In genomic region chr20:22368235-22368634, GRCh38 we compare ENCODE assay signal across 28 cellular contexts.
"Had no signal": no experiment of that assay in that cellular context is flagged by ENCODE, and none has a peak within 500 bp of the region (broad histone marks: within the 10 kb centered on the region; RNA-seq: fewer than 3 reads in every experiment).

No MANE protein-coding gene starts in this region.

- H3K4me1 ChIP-seq: adrenal gland, breast epithelium, colonic mucosa, left lung, right lobe of liver, upper lobe of right lung had no signal

- H3K27me3 ChIP-seq: adrenal gland, colonic mucosa, right lobe of liver, thyroid gland, upper lobe of right lung had no signal

- ATAC-seq: activated CD4-positive, CD25-positive, alpha-beta regulatory T cell treated with anti-CD3 and anti-CD28 coated beads, Interleukin-2, amount 50 U/mL, for 24 hours; effector memory CD8-positive, alpha-beta T cell; esophagus mucosa; left lung; right lobe of liver; upper lobe of right lung had no signal

- H3K4me1 Mint-ChIP-seq: central memory CD8-positive, alpha-beta T cell had no signal

- DNase-seq: activated naive CD4-positive, alpha-beta T cell; activated T-cell treated with anti-CD3 and anti-CD28 coated beads, Interleukin-2, amount 50 U/mL, for 24 hours; adrenal gland; colonic mucosa; dorsolateral prefrontal cortex; effector memory CD8-positive, alpha-beta T cell; glutamatergic neuron; hippocampal formation; kidney glomerular epithelial cell; left lung; mammary epithelial cell; midbrain; right lobe of liver; stimulated activated CD4-positive, alpha-beta T cell treated with anti-CD3 and anti-CD28 coated beads, Interleukin-1b, Interleukin-23, amount 100 ng/mL, for 48 hours; substantia nigra; thyroid gland; upper lobe of right lung had no signal

- H3K27ac ChIP-seq: adrenal gland, breast epithelium, colonic mucosa, dorsolateral prefrontal cortex, left lung, right lobe of liver, skin epidermis, thyroid gland, upper lobe of right lung, VCaP had no signal

- H3K4me3 Mint-ChIP-seq: activated CD4-positive, alpha-beta T cell treated with anti-CD3 and anti-CD28 coated beads, Interleukin-2, amount 10 ng/mL, durations not matched to agents 24 days and 14 days; activated naive CD8-positive, alpha-beta T cell; activated T-cell treated with anti-CD3 and anti-CD28 coated beads, Interleukin-2, amount 50 U/mL, for 24 hours; central memory CD8-positive, alpha-beta T cell; effector memory CD8-positive, alpha-beta T cell; nephron; stimulated activated naive CD8-positive, alpha-beta T cell treated with anti-CD3 and anti-CD28 coated beads, Interleukin-15, Interleukin-2, amounts not matched to agents 100 ng/mL and 50 ng/mL, for 24 hours had no signal

- H3K36me3 Mint-ChIP-seq: activated naive CD8-positive, alpha-beta T cell had no signal

- H3K4me3 ChIP-seq: adrenal gland, breast epithelium, colonic mucosa, dorsolateral prefrontal cortex, left lung, right lobe of liver, skin epidermis, thyroid gland, upper lobe of right lung had no signal

- H3K27ac Mint-ChIP-seq: activated CD4-positive, alpha-beta T cell treated with anti-CD3 and anti-CD28 coated beads, Interleukin-2, amount 10 ng/mL, durations not matched to agents 24 days and 14 days; activated naive CD8-positive, alpha-beta T cell; activated T-cell treated with anti-CD3 and anti-CD28 coated beads, Interleukin-2, amount 50 U/mL, for 24 hours; activated T-helper 2 cell treated with anti-CD3 and anti-CD28 coated beads, Interferon-gamma antibody, Interleukin-2, Interleukin-4, amounts not matched to agents 10 μg/mL and 5 μg/mL and 100 μg/mL, durations not matched to agents 14 hours and 24 hours and 36 hours; effector memory CD8-positive, alpha-beta T cell; nephron; stimulated activated naive CD8-positive, alpha-beta T cell treated with anti-CD3 and anti-CD28 coated beads, Interleukin-15, Interleukin-2, amounts not matched to agents 100 ng/mL and 50 ng/mL, for 24 hours had no signal

- H3K9me3 ChIP-seq: adrenal gland, breast epithelium, colonic mucosa, right lobe of liver, thyroid gland, upper lobe of right lung had no signal

- H3K27me3 Mint-ChIP-seq: activated CD4-positive, alpha-beta T cell treated with anti-CD3 and anti-CD28 coated beads, Interleukin-2, amount 10 ng/mL, durations not matched to agents 24 days and 14 days; activated naive CD8-positive, alpha-beta T cell; activated T-cell treated with anti-CD3 and anti-CD28 coated beads, Interleukin-2, amount 50 U/mL, for 24 hours; central memory CD8-positive, alpha-beta T cell; effector memory CD8-positive, alpha-beta T cell; stimulated activated naive CD8-positive, alpha-beta T cell treated with anti-CD3 and anti-CD28 coated beads, Interleukin-15, Interleukin-2, amounts not matched to agents 100 ng/mL and 50 ng/mL, for 24 hours had no signal

- H3K36me3 ChIP-seq: adrenal gland, breast epithelium, colonic mucosa, left lung, right lobe of liver, thyroid gland, upper lobe of right lung had no signal
